Comparison of ENCODE assay signal across 8 cellular contexts in the genomic region with DNA sequence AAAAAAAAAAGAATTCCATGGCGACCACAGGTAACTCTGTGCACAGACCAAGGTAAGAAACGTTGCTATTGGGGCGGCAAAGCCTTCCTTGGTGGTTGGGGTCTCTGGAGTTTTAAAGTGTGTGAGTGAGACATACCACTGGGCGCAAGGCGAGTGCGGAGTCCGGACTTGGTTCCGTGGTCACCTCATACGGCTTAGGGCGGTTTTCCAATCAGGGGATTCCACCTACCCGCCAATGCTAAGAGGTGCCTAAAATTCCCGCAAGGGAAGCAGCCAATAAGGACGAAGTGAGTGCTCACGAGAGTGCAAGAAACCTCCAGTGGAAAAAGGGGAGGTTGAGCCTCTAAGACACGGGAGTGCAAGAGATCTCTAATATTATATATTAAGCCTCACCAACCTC.
DNase-seq lines count a peak whose midpoint lies in the region; FAIRE-seq and TF ChIP-seq lines count a peak whose summit lies in the region.

No MANE protein-coding gene starts in this region.

- H3K36me3 Mint-ChIP-seq in endodermal cell (ENCODE audit: low read depth), result no peaks in the 10 kb centered on the region
- H3K36me3 Mint-ChIP-seq in neural progenitor cell, result peaks cover 3% of the 10 kb centered on the region

- FAIRE-seq in HTR-8/SVneo (lab: Jason Lieb, UNC), result no peak
- FAIRE-seq in GM19239 (lab: Jason Lieb, UNC), result no peak

- H3K27ac ChIP-seq in C4-2B, result peak overlapping the region; percentile 86
- H3K27ac ChIP-seq in endodermal cell (ENCODE audit: low read depth, low read length), result no peak overlapping the region
- H3K27ac ChIP-seq in neural progenitor cell, result peak overlapping the region; percentile 88

- no peak for TF ChIP-seq CTCF in C4-2B (conservative IDR thresholded peaks at IDR 0.05)
- no peak for TF ChIP-seq CTCF in endodermal cell (conservative IDR thresholded peaks at IDR 0.05)
- TF ChIP-seq CTCF in neural progenitor cell (IDR thresholded peaks at IDR 0.05), result no peak

- DNase-seq in NT2/D1 (ENCODE audit: low read depth, low spot score) (no peak), endodermal cell (peak; percentile 73), neural progenitor cell (ENCODE audit: low spot score) (peak; percentile 57), HTR-8/SVneo (ENCODE audit: insufficient read length, low spot score) (no peak), NCI-H82 treated with DMSO at 0.1 percent for 48 hours (lab: John Stamatoyannopoulos, UW; ENCODE audit: unreplicated experiment) (no peak), GM19239 (ENCODE audit: insufficient read length, low spot score) (no peak), AG08395 (ENCODE audit: low spot score) (no peak)

- H3K36me3 ChIP-seq in NT2/D1 (ENCODE audit: insufficient read depth, insufficient read length, low read length) (no peaks in the 10 kb centered on the region), endodermal cell (ENCODE audit: control insufficient read depth, insufficient read depth, low read length) (no peaks in the 10 kb centered on the region), neural progenitor cell (no peaks in the 10 kb centered on the region)

- H3K4me1 Mint-ChIP-seq in endodermal cell (peaks cover 5% of the 10 kb centered on the region), neural progenitor cell (peaks cover 11% of the 10 kb centered on the region)

- no peaks in the 10 kb centered on the region for H3K9me3 ChIP-seq in NT2/D1 (ENCODE audit: insufficient read depth, low read length)
- no peaks in the 10 kb centered on the region for H3K9me3 ChIP-seq in endodermal cell (ENCODE audit: control insufficient read depth, low read length)
- no peaks in the 10 kb centered on the region for H3K9me3 ChIP-seq in neural progenitor cell (ENCODE audit: low read depth)

- H3K9me3 Mint-ChIP-seq in endodermal cell (no peaks in the 10 kb centered on the region), neural progenitor cell (peaks cover 20% of the 10 kb centered on the region)

- H3K4me3 Mint-ChIP-seq in endodermal cell, result peak overlapping the region; percentile 96
- H3K4me3 Mint-ChIP-seq in neural progenitor cell, result peak overlapping the region; percentile 97

- 33 to 50% methylated on average over 6 to 15 of the region's 15 CpGs for WGBS in endodermal cell (ENCODE audit: insufficient coverage in 1 of 2, insufficient read length in 1 of 2), 2 experiments

- peak overlapping the region; percentile 31 for H2AFZ ChIP-seq in neural progenitor cell (replicated peaks)

- H3K27me3 ChIP-seq in NT2/D1 (ENCODE audit: insufficient read depth, insufficient read length), result no peaks in the 10 kb centered on the region
- H3K27me3 ChIP-seq in endodermal cell (ENCODE audit: control insufficient read depth, insufficient read depth, low read length, poor library complexity, severe bottlenecking), result no peaks in the 10 kb centered on the region
- H3K27me3 ChIP-seq in neural progenitor cell, result no peaks in the 10 kb centered on the region

- H3K79me2 ChIP-seq in neural progenitor cell (ENCODE audit: low read depth), result no peaks in the 10 kb centered on the region

- H4K20me1 ChIP-seq in neural progenitor cell (ENCODE audit: low read depth), result no peaks in the 10 kb centered on the region

- H3K4me1 ChIP-seq in NT2/D1 (ENCODE audit: insufficient read depth, insufficient read length), result peaks cover 2% of the 10 kb centered on the region
- no peaks in the 10 kb centered on the region for H3K4me1 ChIP-seq in endodermal cell (ENCODE audit: control insufficient read depth, insufficient read depth, low read length)
- peaks cover 9% of the 10 kb centered on the region for H3K4me1 ChIP-seq in neural progenitor cell

- H3F3A ChIP-seq in neural progenitor cell (ENCODE audit: low read depth), result peaks cover 19% of the 10 kb centered on the region

- H3K4me2 ChIP-seq in neural progenitor cell, result peak overlapping the region; percentile 92

- H3K4me3 ChIP-seq in NT2/D1 (ENCODE audit: insufficient read length, low read depth) (peak overlapping the region; percentile 46), endodermal cell (ENCODE audit: low read length) (peak overlapping the region; percentile 91), neural progenitor cell (peak overlapping the region; percentile 100)

- H3K27ac Mint-ChIP-seq in endodermal cell (peak overlapping the region; percentile 99), neural progenitor cell (peak overlapping the region; percentile 53)

- peak overlapping the region; percentile 77 for H3K9ac ChIP-seq in NT2/D1 (ENCODE audit: insufficient read length, low read depth)
- peak overlapping the region; percentile 93 for H3K9ac ChIP-seq in endodermal cell (ENCODE audit: extremely low read depth, low read length, poor library complexity, severe bottlenecking)
- H3K9ac ChIP-seq in neural progenitor cell, result peak overlapping the region; percentile 86

- H3K27me3 Mint-ChIP-seq in endodermal cell (ENCODE audit: insufficient read depth) (peaks cover 14% of the 10 kb centered on the region), neural progenitor cell (ENCODE audit: insufficient read depth, low read depth) (peaks cover 18% of the 10 kb centered on the region)

Comparison
In these comparisons a context has a peak if more than half of its experiments do, and no peak if none do; other contexts are left out.
1. DNase-seq: peak in endodermal cell (single experiment) and neural progenitor cell (single experiment); none in NT2/D1 (single experiment), HTR-8/SVneo (single experiment), NCI-H82 treated with DMSO at 0.1 percent for 48 hours (single experiment), GM19239 (single experiment) and AG08395 (single experiment).
2. H3K4me3 ChIP-seq: peak in every context shown above with its lines; median percentile 100 in neural progenitor cell; 91 in endodermal cell; 46 in NT2/D1.
3. Peak in every context shown above with its lines, with median percentiles within 50 percentile points of each other: H3K9ac ChIP-seq.